1 cellular context compared by ENCODE assay signal in genomic region chr4:139015948-139016451, GRCh38.
A peak's percentile ranks its signal among the peaks of the same experiment; 100 is the strongest.
TF ChIP-seq lines count a peak whose summit lies in the region.

No MANE protein-coding gene starts in this region.

TF ChIP-seq in K562, 482 proteins besides CTCF, POLR2A, EP300 and RAD21 (continued from another document):
- peak; percentile 82 for TF ChIP-seq SAP30 (IDR thresholded peaks at IDR 0.05; ENCODE audit: borderline replicate concordance, insufficient read depth, low read depth, low read length, poor library complexity, severe bottlenecking)
- no peak for TF ChIP-seq RAD51 (IDR thresholded peaks at IDR 0.05; ENCODE audit: borderline replicate concordance, low read depth)
- peak in 1 of 2 experiments; percentile 66; a peak in 1 of 4 replicates for TF ChIP-seq UBTF (IDR thresholded peaks at IDR 0.05; ENCODE audit: borderline replicate concordance in 1 of 2, low read depth in 2 of 2, low read length in 2 of 2)
- no peak for TF ChIP-seq FOXA3 (CRISPR knock-in tag; conservative IDR thresholded peaks at IDR 0.05 in 1 of 2, IDR thresholded peaks at IDR 0.05 in 1 of 2)
- TF ChIP-seq RREB1 (CRISPR knock-in tag; IDR thresholded peaks at IDR 0.05), result peak; percentile 22; the same call in 1 of the 2 replicates
